In genomic region chr14:99531221-99532096, GRCh38 we compare ENCODE assay signal across 9 cellular contexts. TPM values are rescaled to one million over a fixed set of nuclear protein-coding genes. Genes with fewer than 3 reads are reported as not detected.
DNase-seq lines count a peak whose midpoint lies in the region; ATAC-seq and TF ChIP-seq lines count a peak whose summit lies in the region.
"Had no signal": no experiment of that assay in that cellular context is flagged by ENCODE, and none has a peak within 500 bp of the region (broad histone marks: within the 10 kb centered on the region; RNA-seq: fewer than 3 reads in every experiment).

No MANE protein-coding gene starts in this region.

- H3K27me3 Mint-ChIP-seq in activated T-cell treated with anti-CD3 and anti-CD28 coated beads, Interleukin-2, amount 50 U/mL, for 72 hours (ENCODE audit: low read depth), result no peaks in the 10 kb centered on the region
- no peaks in the 10 kb centered on the region for H3K27me3 Mint-ChIP-seq in activated T-cell treated with anti-CD3 and anti-CD28 coated beads, Interleukin-2, amount 50 U/mL, for 4 hours (ENCODE audit: low read depth)
- no peaks in the 10 kb centered on the region for H3K27me3 Mint-ChIP-seq in WTC11 (ENCODE audit: low read depth)

- H3K36me3 Mint-ChIP-seq in activated T-cell treated with anti-CD3 and anti-CD28 coated beads, Interleukin-2, amount 50 U/mL, for 72 hours (ENCODE audit: insufficient read depth in 2 of 2), result no peaks in the 10 kb centered on the region
- H3K36me3 Mint-ChIP-seq in activated T-cell treated with anti-CD3 and anti-CD28 coated beads, Interleukin-2, amount 50 U/mL, for 4 hours (ENCODE audit: insufficient read depth), result no peaks in the 10 kb centered on the region
- no peaks in the 10 kb centered on the region for H3K36me3 Mint-ChIP-seq in WTC11

- no peak for DNase-seq in activated T-cell treated with anti-CD3 and anti-CD28 coated beads, Interleukin-2, amount 50 U/mL, for 72 hours
- no peak for DNase-seq in activated T-cell treated with anti-CD3 and anti-CD28 coated beads, Interleukin-2, amount 50 U/mL, for 4 hours
- DNase-seq in WTC11 (ENCODE audit: low spot score), result no peak
- peak; percentile 82 for DNase-seq in hepatic stellate cell (ENCODE audit: low spot score)
- DNase-seq in right atrium auricular region (ENCODE audit: low spot score), result no peak
- no peak for DNase-seq in stimulated activated CD4-positive, alpha-beta T cell treated with anti-CD3 and anti-CD28 coated beads, Interleukin-4, amount 100 ng/mL, for 24 hours
- DNase-seq in activated T-cell treated with anti-CD3 and anti-CD28 coated beads, Interleukin-2, amount 50 U/mL, for 48 hours, result no peak
- DNase-seq: KBM-7 had no signal

- ATAC-seq in activated T-cell treated with anti-CD3 and anti-CD28 coated beads, Interleukin-2, amount 50 U/mL, for 72 hours (replicated peaks in 1 of 2), result no peak
- no peak for ATAC-seq in activated T-cell treated with anti-CD3 and anti-CD28 coated beads, Interleukin-2, amount 50 U/mL, for 4 hours
- ATAC-seq in WTC11, result peak; percentile 21; the same call in 1 of the 2 replicates
- ATAC-seq in GM21423 (IDR thresholded peaks at IDR 0.05; ENCODE audit: unreplicated experiment), result no peak

- H3K9me3 Mint-ChIP-seq in activated T-cell treated with anti-CD3 and anti-CD28 coated beads, Interleukin-2, amount 50 U/mL, for 72 hours, result no peaks in the 10 kb centered on the region
- H3K9me3 Mint-ChIP-seq in activated T-cell treated with anti-CD3 and anti-CD28 coated beads, Interleukin-2, amount 50 U/mL, for 4 hours, result no peaks in the 10 kb centered on the region
- no peaks in the 10 kb centered on the region for H3K9me3 Mint-ChIP-seq in WTC11

- CTCF ChIA-PET in WTC11 (lab: Charles Lee), result interaction anchor here (0.6 to 1.0 kb wide), 2 partner anchors 10 to 219 kb away, joined by 3 read pairs; no protein-coding TSS in a partner anchor

- no peaks in the 10 kb centered on the region for H3K36me3 ChIP-seq in right atrium auricular region

- H3K4me3 ChIP-seq in right atrium auricular region, result no peak overlapping the region

- H3K4me3 Mint-ChIP-seq in activated T-cell treated with anti-CD3 and anti-CD28 coated beads, Interleukin-2, amount 50 U/mL, for 72 hours, result no peak overlapping the region
- no peak overlapping the region for H3K4me3 Mint-ChIP-seq in activated T-cell treated with anti-CD3 and anti-CD28 coated beads, Interleukin-2, amount 50 U/mL, for 4 hours
- H3K4me3 Mint-ChIP-seq in WTC11, result no peak overlapping the region

- H3K27ac Mint-ChIP-seq in activated T-cell treated with anti-CD3 and anti-CD28 coated beads, Interleukin-2, amount 50 U/mL, for 72 hours, result peak overlapping the region; percentile 10
- peak overlapping the region; percentile 91 for H3K27ac Mint-ChIP-seq in WTC11

- no peak overlapping the region for H3K27ac ChIP-seq in right atrium auricular region

- H3K9me3 ChIP-seq in right atrium auricular region, result no peaks in the 10 kb centered on the region

- peaks cover 0 to 27% of the 10 kb centered on the region in 2 donors for H3K4me1 ChIP-seq in right atrium auricular region

- POLR2A ChIA-PET in WTC11 (lab: Charles Lee), result no interaction called here

- no peak for TF ChIP-seq CTCF in WTC11 (IDR thresholded peaks at IDR 0.05)
- no peak for TF ChIP-seq CTCF in right atrium auricular region (IDR thresholded peaks at IDR 0.05)

- no peaks in the 10 kb centered on the region for H3K4me1 Mint-ChIP-seq in activated T-cell treated with anti-CD3 and anti-CD28 coated beads, Interleukin-2, amount 50 U/mL, for 72 hours (ENCODE audit: low read depth)
- no peaks in the 10 kb centered on the region for H3K4me1 Mint-ChIP-seq in activated T-cell treated with anti-CD3 and anti-CD28 coated beads, Interleukin-2, amount 50 U/mL, for 4 hours (ENCODE audit: low read depth)
- peaks cover 32% of the 10 kb centered on the region for H3K4me1 Mint-ChIP-seq in WTC11

- H3K27me3 ChIP-seq in right atrium auricular region, result no peaks in the 10 kb centered on the region

TF ChIP-seq in WTC11, 78 proteins besides CTCF, POLR2A, EP300 and RAD21:
- 0 out of 2 replicates have a peak, but pooled peaks have one; percentile 15 for TF ChIP-seq GTF2I (CRISPR knock-in tag; conservative IDR thresholded peaks at IDR 0.05)
- no peak for TF ChIP-seq ZNF423 (CRISPR knock-in tag; IDR thresholded peaks at IDR 0.05)

RNA-seq across cellular contexts. Expression of gene CCNK, which starts 50.2 kb away (rescaled TPM):
- 10 to 100 TPM; 86.1 to 88.5 TPM for total RNA-seq in activated T-cell treated with anti-CD3 and anti-CD28 coated beads, Interleukin-2, amount 50 U/mL, for 72 hours
- 100 to 1,000 TPM in 2 of 3 donors, 10 to 100 TPM in 1; 95.9 to 107 (median 104) TPM for total RNA-seq in activated T-cell treated with anti-CD3 and anti-CD28 coated beads, Interleukin-2, amount 50 U/mL, for 4 hours
- total RNA-seq in WTC11 (2021) (70.1 to 84.7 TPM (median 70.3 TPM) in 3 replicates), right atrium auricular region (10 to 100 TPM; 13.9 to 17.1 TPM)

RNA-seq across cellular contexts. Expression of gene SETD3, which starts 50.8 kb away (rescaled TPM):
- total RNA-seq in activated T-cell treated with anti-CD3 and anti-CD28 coated beads, Interleukin-2, amount 50 U/mL, for 72 hours, result 10 to 100 TPM; 48.0 to 49.6 TPM
- 10 to 100 TPM; 51.8 to 58.1 (median 54.8) TPM for total RNA-seq in activated T-cell treated with anti-CD3 and anti-CD28 coated beads, Interleukin-2, amount 50 U/mL, for 4 hours
- total RNA-seq in WTC11 (2021) (46.9 to 53.1 TPM (median 49.3 TPM) in 3 replicates), right atrium auricular region (100 to 1,000 TPM in 1 of 2 donors, 10 to 100 TPM in 1; 84.2 to 114 TPM)
